In genomic region chr4:1579834-1580686, GRCh38 we compare ENCODE assay signal across 8 cellular contexts.
DNase-seq lines count a peak whose midpoint lies in the region; ATAC-seq and TF ChIP-seq lines count a peak whose summit lies in the region.

No MANE protein-coding gene starts in this region.

- no peaks in the 10 kb centered on the region for H3K36me3 Mint-ChIP-seq in activated naive CD8-positive, alpha-beta T cell treated with anti-CD3 and anti-CD28 coated beads for 36 hours

- H3K4me3 ChIP-seq in HL-60 (replicated peaks; ENCODE audit: insufficient read depth, low read length): peak overlapping the region; percentile 51
- H3K4me3 ChIP-seq in rectal smooth muscle tissue (ENCODE audit: low read length): peak overlapping the region; percentile 68
- H3K4me3 ChIP-seq in aorta (ENCODE audit: low read length in 2 of 2): peak overlapping the region; percentile 23 to 66

- H3K9me3 ChIP-seq in aorta (ENCODE audit: control insufficient read depth, low read length): no peaks in the 10 kb centered on the region

- H3K27me3 Mint-ChIP-seq in activated naive CD8-positive, alpha-beta T cell treated with anti-CD3 and anti-CD28 coated beads for 36 hours: no peaks in the 10 kb centered on the region

- H3K4me1 Mint-ChIP-seq in activated naive CD8-positive, alpha-beta T cell treated with anti-CD3 and anti-CD28 coated beads for 36 hours: no peaks in the 10 kb centered on the region

- peak overlapping the region; percentile 38 for H3K9ac ChIP-seq in rectal smooth muscle tissue (ENCODE audit: low read length)

- ATAC-seq in left cardiac atrium (peak; percentile 85 to 91), aorta (ENCODE audit: low FRiP score) (peak; percentile 94)

- no peaks in the 10 kb centered on the region for H3K4me1 ChIP-seq in rectal smooth muscle tissue (ENCODE audit: control insufficient read depth, insufficient read depth, low read length)
- H3K4me1 ChIP-seq in aorta (ENCODE audit: control insufficient read depth in 1 of 2, insufficient read depth in 2 of 2, low read length in 2 of 2): no peaks in the 10 kb centered on the region

- H3K4me3 Mint-ChIP-seq in activated naive CD8-positive, alpha-beta T cell treated with anti-CD3 and anti-CD28 coated beads for 36 hours: peak overlapping the region; percentile 65

- H3K36me3 ChIP-seq in rectal smooth muscle tissue (ENCODE audit: control insufficient read depth, insufficient read depth, low read length): no peaks in the 10 kb centered on the region
- no peaks in the 10 kb centered on the region for H3K36me3 ChIP-seq in aorta (ENCODE audit: control insufficient read depth in 1 of 2, insufficient read depth in 2 of 2, low read length in 1 of 2)

- H3K27ac Mint-ChIP-seq in activated naive CD8-positive, alpha-beta T cell treated with anti-CD3 and anti-CD28 coated beads for 36 hours: no peak overlapping the region

- WGBS in aorta, 2 donors: 1% methylated on average over 46 to 52 of the region's 52 CpGs

- H3K9me3 Mint-ChIP-seq in activated naive CD8-positive, alpha-beta T cell treated with anti-CD3 and anti-CD28 coated beads for 36 hours: no peaks in the 10 kb centered on the region

- DNase-seq in DMS 273 (lab: John Stamatoyannopoulos, UW; ENCODE audit: unreplicated experiment) (peak; percentile 64), DMS 273 treated with DMSO at 0.1 percent for 48 hours (lab: John Stamatoyannopoulos, UW) (no peak), HL-60 (ENCODE audit: low read depth in 1 of 2, low spot score in 1 of 2) (peak; percentile 63 to 95), SKM-1 treated with dmso at 0.1 percent for 144 hours (lab: John Stamatoyannopoulos, UW; ENCODE audit: unreplicated experiment) (peak; percentile 93), left cardiac atrium (peak; percentile 95), aorta (peak; percentile 89 to 96)
- DNase-seq in activated naive CD8-positive, alpha-beta T cell treated with anti-CD3 and anti-CD28 coated beads for 36 hours: peak; percentile 85

- no peak for TF ChIP-seq CTCF in HL-60 (IDR thresholded peaks at IDR 0.05; ENCODE audit: insufficient read depth, low read length)

- H3K27ac ChIP-seq in HL-60 (replicated peaks) (peak overlapping the region; percentile 63), rectal smooth muscle tissue (ENCODE audit: low read depth, low read length) (peak overlapping the region; percentile 40), aorta (ENCODE audit: low read depth in 1 of 2, low read length in 2 of 2) (peak overlapping the region in 1 of 2 donors; percentile 9)

- intact Hi-C loops in left cardiac atrium (cut with DNase I): no loop called here
- intact Hi-C loops in aorta (cut with DNase I): loop anchor here in 1 of 2 donors (5.0 kb wide), 1 partner anchor 142 kb away; the partner anchor contains the start of genes TACC3 and TMEM129

- H3K27me3 ChIP-seq in HL-60 (ENCODE audit: insufficient read depth, poor library complexity, severe bottlenecking): no peaks in the 10 kb centered on the region
- peaks cover 5% of the 10 kb centered on the region for H3K27me3 ChIP-seq in rectal smooth muscle tissue (ENCODE audit: control insufficient read depth, insufficient read depth, low read length)
- no peaks in the 10 kb centered on the region for H3K27me3 ChIP-seq in aorta (ENCODE audit: control insufficient read depth in 1 of 2, insufficient read depth in 2 of 2, low read length in 1 of 2)
